ENCODE assay signal across 18 cellular contexts in genomic region chr4:101823864-101824263, GRCh38. TPM values are rescaled to one million over a fixed set of nuclear protein-coding genes. Genes with fewer than 3 reads are reported as not detected.
"Had no signal": no experiment of that assay in that cellular context is flagged by ENCODE, and none has a peak within 500 bp of the region (broad histone marks: within the 10 kb centered on the region; RNA-seq: fewer than 3 reads in every experiment).

No MANE protein-coding gene starts in this region.

- H3K4me3 ChIP-seq: heart left ventricle, mucosa of descending colon, neural progenitor cell, pancreas, smooth muscle cell, tibial artery, upper lobe of left lung, uterus had no signal

- H3K9ac ChIP-seq: neural progenitor cell had no signal

- H3K36me3 Mint-ChIP-seq: neural progenitor cell had no signal

- H2AFZ ChIP-seq: neural progenitor cell had no signal

- H3K27me3 Mint-ChIP-seq: progenitor cell of endocrine pancreas had no signal

- H3K4me3 Mint-ChIP-seq: natural killer cell treated with Interleukin-12 subunit alpha and Interleukin-12 subunit beta and Interleukin-15 and Interleukin-18, amount 100 ng/mL, for 72 hours; neural progenitor cell; stimulated activated naive CD8-positive, alpha-beta T cell treated with anti-CD3 and anti-CD28 coated beads, Interleukin-15, Interleukin-2, amounts not matched to agents 100 ng/mL and 50 ng/mL, for 24 hours had no signal

- H3K27ac ChIP-seq: heart left ventricle, neural progenitor cell, pancreas, tibial artery, upper lobe of left lung, uterus had no signal

- H3K27me3 ChIP-seq: heart left ventricle, neural progenitor cell, pancreas, tibial artery, upper lobe of left lung, uterus had no signal

- H3K4me2 ChIP-seq: neural progenitor cell, smooth muscle cell had no signal

- ATAC-seq: esophagus mucosa; heart left ventricle; mucosa of descending colon; natural killer cell treated with Interleukin-12 subunit alpha and Interleukin-12 subunit beta and Interleukin-15 and Interleukin-18, amount 100 ng/mL, for 72 hours; pancreas; right cardiac atrium had no signal

- H3K27ac Mint-ChIP-seq: natural killer cell treated with Interleukin-12 subunit alpha and Interleukin-12 subunit beta and Interleukin-15 and Interleukin-18, amount 100 ng/mL, for 72 hours; neural progenitor cell; progenitor cell of endocrine pancreas; stimulated activated naive CD8-positive, alpha-beta T cell treated with anti-CD3 and anti-CD28 coated beads, Interleukin-15, Interleukin-2, amounts not matched to agents 100 ng/mL and 50 ng/mL, for 24 hours had no signal

- H3K4me1 Mint-ChIP-seq: neural progenitor cell had no signal

- H3K4me1 ChIP-seq: heart left ventricle, neural progenitor cell, pancreas, tibial artery, upper lobe of left lung, uterus had no signal

- DNase-seq: effector memory CD4-positive, alpha-beta T cell; heart left ventricle; hippocampal formation; mucosa of descending colon; nucleus accumbens; pancreas; right cardiac atrium; stimulated activated CD4-positive, alpha-beta T cell treated with anti-CD3 and anti-CD28 coated beads, Interleukin-2, amount 100 ng/mL, for 48 hours; tibial artery; upper lobe of left lung; uterus had no signal

RNA-seq across cellular contexts. Expression of gene BANK1, which starts 33.3 kb away (rescaled TPM):
- total RNA-seq: lung microvascular endothelial cell had no signal
